15 cellular contexts compared by ENCODE assay signal in the genomic region with DNA sequence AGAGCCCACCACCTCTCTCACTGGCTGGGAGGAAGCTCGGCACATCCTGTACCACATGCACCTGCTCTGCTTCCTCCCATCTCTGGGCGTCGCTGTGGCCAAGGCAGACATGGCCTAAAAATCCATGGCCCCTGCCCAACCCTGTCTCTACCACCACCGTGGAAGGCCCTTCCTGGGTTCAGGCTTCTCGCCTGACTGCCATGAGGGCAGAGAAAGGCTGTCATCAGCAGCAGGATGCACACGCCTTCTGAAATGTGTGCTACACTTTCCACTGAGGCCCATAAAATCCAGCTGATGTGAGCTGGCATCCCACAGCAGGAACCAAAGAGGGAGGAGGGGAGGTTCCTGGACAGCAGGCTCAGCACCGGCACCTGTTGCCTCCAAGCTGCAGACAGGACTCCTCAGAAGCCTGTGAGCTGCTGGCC.
DNase-seq lines count a peak whose midpoint lies in the region; ATAC-seq and TF ChIP-seq lines count a peak whose summit lies in the region.
"Had no signal": no experiment of that assay in that cellular context is flagged by ENCODE, and none has a peak within 500 bp of the region (broad histone marks: within the 10 kb centered on the region; RNA-seq: fewer than 3 reads in every experiment).

No MANE protein-coding gene starts in this region.

- WGBS in mammary epithelial cell (ENCODE audit: low coverage, missing lambda C conversion rate) = 42% methylated on average over 7 of the region's 7 CpGs
- WGBS in stomach, 5 donors = 27 to 63% (median 55%) methylated on average over 6 to 7 of the region's 7 CpGs

- peak; percentile 63 for ATAC-seq in stimulated activated effector memory CD8-positive, alpha-beta T cell treated with anti-CD3 and anti-CD28 coated beads, Interleukin-12 subunit alpha, Interleukin-12 subunit beta, amount 100 ng/mL, for 72 hours
- ATAC-seq in GM19467 (IDR thresholded peaks at IDR 0.05; ENCODE audit: unreplicated experiment) = no peak
- ATAC-seq: Panc1 had no signal

- no peak overlapping the region for H3K4me3 ChIP-seq in mammary epithelial cell (replicated peaks in 1 of 3; ENCODE audit: insufficient read depth in 1 of 3, low read depth in 2 of 3, low read length in 3 of 3)
- no peak overlapping the region for H3K4me3 ChIP-seq in stomach
- H3K4me3 ChIP-seq: lung, ovary had no signal

- H3K27me3 ChIP-seq in mammary epithelial cell (ENCODE audit: insufficient read depth, low read length) = no peaks in the 10 kb centered on the region
- peaks cover 0 to 48% (median 0%) of the 10 kb centered on the region in 3 donors for H3K27me3 ChIP-seq in stomach
- H3K27me3 ChIP-seq: ovary had no signal

- no peaks in the 10 kb centered on the region for H3K36me3 ChIP-seq in mammary epithelial cell (ENCODE audit: insufficient read depth, low read length)
- H3K36me3 ChIP-seq in stomach = peaks cover 0 to 5% (median 0%) of the 10 kb centered on the region in 4 donors
- H3K36me3 ChIP-seq: ovary had no signal

- no peak overlapping the region for H3K27ac Mint-ChIP-seq in MCF 10A (ENCODE audit: low read depth, unreplicated experiment)
- H3K27ac Mint-ChIP-seq in stimulated activated effector memory CD8-positive, alpha-beta T cell treated with anti-CD3 and anti-CD28 coated beads, Interleukin-12 subunit alpha, Interleukin-12 subunit beta, amount 100 ng/mL, for 72 hours = no peak overlapping the region
- H3K27ac Mint-ChIP-seq: stimulated activated naive CD8-positive, alpha-beta T cell treated with anti-CD3 and anti-CD28 coated beads, Interleukin-15, Interleukin-2, amounts not matched to agents 100 ng/mL and 50 ng/mL, for 24 hours had no signal

- TF ChIP-seq CTCF in MCF 10A (IDR thresholded peaks at IDR 0.05; ENCODE audit: unreplicated experiment) = peak; percentile 11
- no peak for TF ChIP-seq CTCF in mammary epithelial cell (conservative IDR thresholded peaks at IDR 0.05 in 1 of 2, IDR thresholded peaks at IDR 0.05 in 1 of 2; ENCODE audit: extremely low read depth in 1 of 2, insufficient read depth in 1 of 2, low read depth in 1 of 2, low read length in 2 of 2)
- TF ChIP-seq CTCF in stomach (IDR thresholded peaks at IDR 0.05) = no peak

- dilution Hi-C loops in mammary epithelial cell (cut with HindIII; ENCODE audit: low sequenced_read_pairs) = no loop called here

- H3K4me1 Mint-ChIP-seq in MCF 10A (ENCODE audit: insufficient read depth, unreplicated experiment) = no peaks in the 10 kb centered on the region
- H3K4me1 Mint-ChIP-seq in stimulated activated effector memory CD8-positive, alpha-beta T cell treated with anti-CD3 and anti-CD28 coated beads, Interleukin-12 subunit alpha, Interleukin-12 subunit beta, amount 100 ng/mL, for 72 hours = peaks cover 12% of the 10 kb centered on the region

- DNase-seq in MCF 10A (ENCODE audit: unreplicated experiment) (peak; percentile 8), mammary epithelial cell (no peak), HEK293T (ENCODE audit: extremely low spot score) (peak; percentile 49), RPMI8226 (peak; percentile 57), NCI-H510A treated with DMSO at 0.1 percent for 48 hours (lab: John Stamatoyannopoulos, UW) (no peak), stomach (no peak)
- DNase-seq in stimulated activated effector memory CD8-positive, alpha-beta T cell treated with anti-CD3 and anti-CD28 coated beads, Interleukin-12 subunit alpha, Interleukin-12 subunit beta, amount 100 ng/mL, for 72 hours (ENCODE audit: low spot score in 2 of 2) = no peak
- DNase-seq: NCI-H1436 treated with DMSO at 0.1 percent for 48 hours, ovary, T-helper 9 cell had no signal

- H3K4me1 ChIP-seq in mammary epithelial cell (ENCODE audit: insufficient read depth, low read length) (no peaks in the 10 kb centered on the region), stomach (peaks cover 0 to 26% (median 2%) of the 10 kb centered on the region in 4 donors)

- BruUV-seq in MCF 10A (replicated peaks; lab: Mats Ljungman, UMichigan) (no TSS peak), mammary epithelial cell (replicated peaks; lab: Mats Ljungman, UMichigan) (no TSS peak)

- CTCF ChIA-PET in MCF 10A (lab: Yijun Ruan, JAX) (no interaction called here), mammary epithelial cell (lab: Charles Lee; ENCODE audit: low non-redundant PET) (no interaction called here), HEK293T (lab: Yijun Ruan, JAX) (interaction anchor here (0.7 kb wide), 1 partner anchor 153 kb away, joined by 3 read pairs; no protein-coding TSS in a partner anchor)

- no peak overlapping the region for H2AFZ ChIP-seq in mammary epithelial cell (ENCODE audit: low read depth, low read length)

- no peak overlapping the region for H3K4me2 ChIP-seq in mammary epithelial cell (ENCODE audit: insufficient read depth, low read depth, low read length)

- intact Hi-C loops in MCF 10A (cut with micrococcal nuclease) (no loop called here), mammary epithelial cell (cut with micrococcal nuclease) (no loop called here), stomach (cut with DNase I; ENCODE audit: low total_unique reads) (no loop called here)

- H3K36me3 Mint-ChIP-seq in MCF 10A (ENCODE audit: insufficient read depth, unreplicated experiment) = no peaks in the 10 kb centered on the region
- H3K36me3 Mint-ChIP-seq in stimulated activated effector memory CD8-positive, alpha-beta T cell treated with anti-CD3 and anti-CD28 coated beads, Interleukin-12 subunit alpha, Interleukin-12 subunit beta, amount 100 ng/mL, for 72 hours = no peaks in the 10 kb centered on the region
- H3K36me3 Mint-ChIP-seq: CD4-positive, alpha-beta memory T cell had no signal

- TF ChIP-seq EP300 in stomach (IDR thresholded peaks at IDR 0.05) = no peak

- no peak overlapping the region for H3K4me3 Mint-ChIP-seq in MCF 10A (ENCODE audit: unreplicated experiment)
- no peak overlapping the region for H3K4me3 Mint-ChIP-seq in stimulated activated effector memory CD8-positive, alpha-beta T cell treated with anti-CD3 and anti-CD28 coated beads, Interleukin-12 subunit alpha, Interleukin-12 subunit beta, amount 100 ng/mL, for 72 hours
- H3K4me3 Mint-ChIP-seq: CD4-positive, alpha-beta memory T cell; stimulated activated naive CD8-positive, alpha-beta T cell treated with anti-CD3 and anti-CD28 coated beads, Interleukin-15, Interleukin-2, amounts not matched to agents 100 ng/mL and 50 ng/mL, for 24 hours had no signal

- in situ Hi-C loops in mammary epithelial cell (cut with MboI; ENCODE audit: low sequenced_read_pairs in 2 of 2) = no loop called here

- TF ChIP-seq POLR2A in stomach (IDR thresholded peaks at IDR 0.05) = no peak

- H3K9me3 Mint-ChIP-seq in MCF 10A (ENCODE audit: unreplicated experiment) = no peaks in the 10 kb centered on the region
- no peaks in the 10 kb centered on the region for H3K9me3 Mint-ChIP-seq in stimulated activated effector memory CD8-positive, alpha-beta T cell treated with anti-CD3 and anti-CD28 coated beads, Interleukin-12 subunit alpha, Interleukin-12 subunit beta, amount 100 ng/mL, for 72 hours
- H3K9me3 Mint-ChIP-seq: CD4-positive, alpha-beta memory T cell; stimulated activated naive CD8-positive, alpha-beta T cell treated with anti-CD3 and anti-CD28 coated beads, Interleukin-15, Interleukin-2, amounts not matched to agents 100 ng/mL and 50 ng/mL, for 24 hours had no signal

- H3K27me3 Mint-ChIP-seq in MCF 10A (ENCODE audit: insufficient read depth, unreplicated experiment) = peaks cover 24% of the 10 kb centered on the region
- H3K27me3 Mint-ChIP-seq: stimulated activated naive CD8-positive, alpha-beta T cell treated with anti-CD3 and anti-CD28 coated beads, Interleukin-15, Interleukin-2, amounts not matched to agents 100 ng/mL and 50 ng/mL, for 24 hours had no signal

- no peak overlapping the region for H3K27ac ChIP-seq in mammary epithelial cell (ENCODE audit: insufficient read depth, low read depth, low read length)
- no peak overlapping the region for H3K27ac ChIP-seq in stomach
- H3K27ac ChIP-seq: ovary had no signal

- H3K79me2 ChIP-seq in mammary epithelial cell (ENCODE audit: insufficient read depth, low read length) = no peaks in the 10 kb centered on the region

- H3K9ac ChIP-seq in mammary epithelial cell (ENCODE audit: insufficient read depth, low read length) = no peak overlapping the region

- POLR2A ChIA-PET in MCF 10A (lab: Yijun Ruan, JAX) = no interaction called here
- POLR2A ChIA-PET in HEK293T (lab: Yijun Ruan, JAX) = no interaction called here

- peaks cover 17% of the 10 kb centered on the region for H3K9me3 ChIP-seq in mammary epithelial cell (replicated peaks; ENCODE audit: insufficient read depth, low read length)
- H3K9me3 ChIP-seq in stomach = no peaks in the 10 kb centered on the region
- H3K9me3 ChIP-seq: ovary had no signal

- no peaks in the 10 kb centered on the region for H4K20me1 ChIP-seq in mammary epithelial cell (ENCODE audit: insufficient read depth, low read length)

TF ChIP-seq in HEK293T, 16 proteins besides CTCF, POLR2A, EP300 and RAD21:
- TF ChIP-seq ARNT (IDR thresholded peaks at IDR 0.05) = no peak
- no peak for TF ChIP-seq L3MBTL2 (conservative IDR thresholded peaks at IDR 0.05)

Comparison
In these comparisons a context has a peak if more than half of its experiments do, and no peak if none do; other contexts are left out.
1. DNase-seq: peak in MCF 10A (single experiment), HEK293T (single experiment) and RPMI8226 (single experiment); none in mammary epithelial cell (single experiment), stimulated activated effector memory CD8-positive, alpha-beta T cell treated with anti-CD3 and anti-CD28 coated beads, Interleukin-12 subunit alpha, Interleukin-12 subunit beta, amount 100 ng/mL, for 72 hours (0 of 2), NCI-H510A treated with DMSO at 0.1 percent for 48 hours (single experiment) and stomach (single experiment).